Comparison of ENCODE assay signal across 11 cellular contexts in genomic region chr13:49374585-49375290, GRCh38.
A peak's percentile ranks its signal among the peaks of the same experiment; 100 is the strongest.
DNase-seq lines count a peak whose midpoint lies in the region; ATAC-seq and TF ChIP-seq lines count a peak whose summit lies in the region.
"Had no signal": no experiment of that assay in that cellular context is flagged by ENCODE, and none has a peak within 500 bp of the region (broad histone marks: within the 10 kb centered on the region; RNA-seq: fewer than 3 reads in every experiment).

No MANE protein-coding gene starts in this region.

- H3F3A ChIP-seq in PC-9 (ENCODE audit: insufficient read depth, low read depth) (peaks cover 16% of the 10 kb centered on the region), smooth muscle cell (ENCODE audit: low read depth) (peaks cover 6% of the 10 kb centered on the region)

- intact Hi-C loops in PC-9 (cut with micrococcal nuclease; ENCODE audit: unreplicated experiment): no loop called here

- DNase-seq in PC-9 (peak in 1 of 2 experiments; percentile 92), fibroblast of gingiva (ENCODE audit: low read depth) (peak; percentile 75), smooth muscle cell (lab: John Stamatoyannopoulos, UW; ENCODE audit: unreplicated experiment) (no peak), OCI-M2 (lab: John Stamatoyannopoulos, UW; ENCODE audit: unreplicated experiment) (no peak)
- DNase-seq in activated T-cell treated with anti-CD3 and anti-CD28 coated beads, Interleukin-2, amount 50 U/mL, for 48 hours: no peak
- DNase-seq in effector CD4-positive, alpha-beta T cell: no peak
- DNase-seq: activated CD4-positive, CD25-positive, alpha-beta regulatory T cell treated with anti-CD3 and anti-CD28 coated beads, Interleukin-2, amount 50 U/mL, for 72 hours; NCI-H69; ovary had no signal

- TF ChIP-seq CTCF in PC-9 (conservative IDR thresholded peaks at IDR 0.05) (no peak), smooth muscle cell (IDR thresholded peaks at IDR 0.05; ENCODE audit: borderline replicate concordance, insufficient read depth, poor library complexity, severe bottlenecking) (no peak)

- H3K4me2 ChIP-seq in PC-9 (peak overlapping the region; percentile 29), smooth muscle cell (peak overlapping the region; percentile 30)

- CTCF ChIA-PET in PC-9 (lab: Charles Lee): interaction anchor here (0.7 kb wide), 1 partner anchor 1573 kb away, joined by 6 read pairs; no protein-coding TSS in a partner anchor

- POLR2A ChIA-PET in PC-9 (lab: Charles Lee; ENCODE audit: unreplicated experiment): interaction anchor here (0.6 kb wide), 2 partner anchors 145 to 1046 kb away, joined by 3 to 4 read pairs; no protein-coding TSS in a partner anchor

- H3K79me2 ChIP-seq in PC-9 (ENCODE audit: low read depth): no peaks in the 10 kb centered on the region
- no peaks in the 10 kb centered on the region for H3K79me2 ChIP-seq in smooth muscle cell (ENCODE audit: low read depth)

- ATAC-seq in GM18868 (IDR thresholded peaks at IDR 0.05; ENCODE audit: unreplicated experiment): peak; percentile 73

- H4K20me1 ChIP-seq in PC-9 (ENCODE audit: insufficient read depth) (peaks cover 7% of the 10 kb centered on the region; the same call in 1 of the 2 replicates), smooth muscle cell (ENCODE audit: low read depth) (no peaks in the 10 kb centered on the region)

- H3K9ac ChIP-seq in smooth muscle cell (ENCODE audit: low read depth): no peak overlapping the region

- BruUV-seq in PC-9 (replicated peaks; lab: Mats Ljungman, UMichigan): no TSS peak

- H3K4me1 ChIP-seq in PC-9 (replicated peaks; ENCODE audit: insufficient read depth): peaks cover 30% of the 10 kb centered on the region
- peaks cover 6% of the 10 kb centered on the region for H3K4me1 ChIP-seq in smooth muscle cell (ENCODE audit: low read depth)

- H3K9me3 ChIP-seq in PC-9 (ENCODE audit: insufficient read depth, low read depth) (no peaks in the 10 kb centered on the region), smooth muscle cell (replicated peaks; ENCODE audit: low read depth) (no peaks in the 10 kb centered on the region)
- H3K9me3 ChIP-seq: ovary had no signal

- H3K27me3 ChIP-seq in PC-9 (ENCODE audit: insufficient read depth, low read depth): no peaks in the 10 kb centered on the region
- H3K27me3 ChIP-seq in smooth muscle cell (ENCODE audit: low read depth): no peaks in the 10 kb centered on the region
- H3K27me3 ChIP-seq: ovary had no signal

- H3K36me3 ChIP-seq in PC-9 (ENCODE audit: low read depth) (no peaks in the 10 kb centered on the region), smooth muscle cell (ENCODE audit: low read depth) (no peaks in the 10 kb centered on the region)
- H3K36me3 ChIP-seq: ovary had no signal

- H3K27ac ChIP-seq in PC-9 (no peak overlapping the region), smooth muscle cell (ENCODE audit: low read depth) (peak overlapping the region; percentile 16)
- H3K27ac ChIP-seq: HL-60, ovary had no signal

- H2AFZ ChIP-seq in PC-9: no peak overlapping the region
- H2AFZ ChIP-seq in smooth muscle cell (ENCODE audit: low read depth): no peak overlapping the region

- no peaks in the 10 kb centered on the region for H3K9me2 ChIP-seq in PC-9 (ENCODE audit: insufficient read depth)

- 41% methylated on average over 4 of the region's 4 CpGs for WGBS in smooth muscle cell (ENCODE audit: low lambda C conversion rate)

- H3K4me3 ChIP-seq in PC-9: no peak overlapping the region
- no peak overlapping the region for H3K4me3 ChIP-seq in smooth muscle cell
- H3K4me3 ChIP-seq: ovary had no signal
